ENCODE assay signal across 8 cellular contexts in the genomic region with DNA sequence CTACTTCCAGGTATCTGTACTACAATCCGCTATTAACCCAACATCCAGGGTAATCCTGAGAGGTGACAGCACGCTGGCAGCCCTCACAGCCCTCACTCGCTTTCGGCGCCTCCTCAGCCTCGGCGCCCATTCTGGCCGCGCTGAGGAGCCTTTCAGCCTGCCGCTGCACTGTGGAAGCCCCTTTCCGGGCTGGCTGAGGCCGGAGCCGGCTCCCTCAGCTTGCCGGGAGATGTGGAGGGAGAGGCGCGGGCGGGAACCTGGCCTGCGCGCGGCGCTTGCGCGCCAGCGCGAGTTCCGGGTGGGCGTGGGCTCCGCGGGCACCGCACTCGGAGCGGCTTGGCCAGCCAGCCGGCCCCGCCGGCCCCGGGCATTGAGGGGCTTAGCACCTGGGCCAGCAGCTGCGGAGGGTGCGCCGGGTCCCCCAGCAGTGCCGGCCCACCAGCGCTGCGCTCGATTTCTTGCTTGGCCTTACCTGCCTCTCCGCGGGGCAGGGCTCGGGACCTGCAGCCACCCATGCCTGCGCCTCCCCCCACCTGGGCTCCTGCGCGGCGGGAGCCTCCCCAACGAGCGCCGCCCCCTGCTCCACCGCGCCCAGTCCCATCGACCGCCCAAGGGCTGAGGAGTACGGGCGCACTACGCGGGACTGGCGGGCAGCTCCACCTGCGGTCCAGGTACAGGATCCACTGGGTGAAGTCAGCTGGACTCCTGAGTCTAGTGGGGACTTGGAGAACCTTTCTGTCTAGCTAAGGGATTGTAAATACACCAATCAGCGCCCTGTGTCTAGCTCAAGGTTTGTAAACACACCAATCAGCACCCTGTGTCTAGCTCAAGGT.
DNase-seq lines count a peak whose midpoint lies in the region; ATAC-seq, FAIRE-seq and TF ChIP-seq lines count a peak whose summit lies in the region.

No MANE protein-coding gene starts in this region.

- peak overlapping the region; percentile 57 for H3K4me2 ChIP-seq in keratinocyte (ENCODE audit: control insufficient read depth, extremely low read depth, insufficient read depth, low read depth, low read length)

- no peaks in the 10 kb centered on the region for H3K9me1 ChIP-seq in keratinocyte (ENCODE audit: control insufficient read depth, extremely low read depth, insufficient read depth, low read length)

- ATAC-seq in HG02763 (IDR thresholded peaks at IDR 0.05; ENCODE audit: unreplicated experiment) (peak; percentile 46), HG03139 (IDR thresholded peaks at IDR 0.05; ENCODE audit: unreplicated experiment) (no peak)
- peak; percentile 82 for ATAC-seq in stimulated activated naive CD8-positive, alpha-beta T cell treated with anti-CD3 and anti-CD28 coated beads, Interleukin-15, amount 100 ng/mL, for 72 hours

- H3K9me3 ChIP-seq in keratinocyte (ENCODE audit: control insufficient read depth, low read depth, low read length) (no peaks in the 10 kb centered on the region), MG63 (no peaks in the 10 kb centered on the region)

- no peak overlapping the region for H3K27ac ChIP-seq in keratinocyte (ENCODE audit: control insufficient read depth, insufficient read depth, low read length)

- no peaks in the 10 kb centered on the region for H3K9me3 Mint-ChIP-seq in activated naive CD8-positive, alpha-beta T cell (ENCODE audit: low read depth)
- H3K9me3 Mint-ChIP-seq in stimulated activated naive CD8-positive, alpha-beta T cell treated with anti-CD3 and anti-CD28 coated beads, Interleukin-15, amount 100 ng/mL, for 72 hours: peaks cover 0 to 3% of the 10 kb centered on the region in 2 donors

- H2AFZ ChIP-seq in keratinocyte (ENCODE audit: control insufficient read depth, low read length): peak overlapping the region; percentile 75

- peak overlapping the region; percentile 34 for H3K4me3 ChIP-seq in AG09309 (ENCODE audit: control insufficient read depth, low read depth, low read length)
- H3K4me3 ChIP-seq in keratinocyte (ENCODE audit: control insufficient read depth in 2 of 3, extremely low read depth in 1 of 3, insufficient read depth in 2 of 3, low read depth in 1 of 3, low read length in 3 of 3): peak overlapping the region; percentile 58 to 64 (median 62)
- no peak overlapping the region for H3K4me3 ChIP-seq in MG63

- peak overlapping the region; percentile 43 for H3K9ac ChIP-seq in keratinocyte (ENCODE audit: control insufficient read depth, extremely low read depth, insufficient read depth, low read length)

- dilution Hi-C loops in keratinocyte (cut with MboI; ENCODE audit: extremely low pct_ligation_motif_present, low sequenced_read_pairs): no loop called here

- H3K27ac Mint-ChIP-seq in activated naive CD8-positive, alpha-beta T cell: no peak overlapping the region
- H3K27ac Mint-ChIP-seq in stimulated activated naive CD8-positive, alpha-beta T cell treated with anti-CD3 and anti-CD28 coated beads, Interleukin-15, amount 100 ng/mL, for 72 hours: no peak overlapping the region

- no peaks in the 10 kb centered on the region for H3K27me3 Mint-ChIP-seq in activated naive CD8-positive, alpha-beta T cell
- H3K27me3 Mint-ChIP-seq in stimulated activated naive CD8-positive, alpha-beta T cell treated with anti-CD3 and anti-CD28 coated beads, Interleukin-15, amount 100 ng/mL, for 72 hours: no peaks in the 10 kb centered on the region

- TF ChIP-seq CTCF in AG09309 (IDR thresholded peaks at IDR 0.05; ENCODE audit: control insufficient read depth, insufficient read depth, low read depth, low read length, missing control alignments) (no peak), keratinocyte (optimal IDR thresholded peaks at IDR 0.05 in 1 of 3, IDR thresholded peaks at IDR 0.05 in 1 of 3, conservative IDR thresholded peaks at IDR 0.05 in 1 of 3; ENCODE audit: extremely low read depth in 1 of 3, insufficient read depth in 2 of 3, low read length in 3 of 3) (no peak)

- no peaks in the 10 kb centered on the region for H4K20me1 ChIP-seq in keratinocyte (ENCODE audit: control insufficient read depth, extremely low read depth, insufficient read depth, low read length)

- no peaks in the 10 kb centered on the region for H3K36me3 Mint-ChIP-seq in activated naive CD8-positive, alpha-beta T cell

- DNase-seq in AG09309 (ENCODE audit: low read depth) (no peak), keratinocyte (ENCODE audit: low read depth, low spot score) (no peak), MG63 (no peak), SKM-1 treated with dmso at 0.1 percent for 144 hours (lab: John Stamatoyannopoulos, UW; ENCODE audit: unreplicated experiment) (no peak)
- peak; percentile 28 to 45 for DNase-seq in stimulated activated naive CD8-positive, alpha-beta T cell treated with anti-CD3 and anti-CD28 coated beads, Interleukin-15, amount 100 ng/mL, for 72 hours

- H3K4me1 Mint-ChIP-seq in activated naive CD8-positive, alpha-beta T cell (ENCODE audit: low read depth): peaks cover 2% of the 10 kb centered on the region
- H3K4me1 Mint-ChIP-seq in stimulated activated naive CD8-positive, alpha-beta T cell treated with anti-CD3 and anti-CD28 coated beads, Interleukin-15, amount 100 ng/mL, for 72 hours: peaks cover 10% of the 10 kb centered on the region

- peak overlapping the region; percentile 77 for H3K4me3 Mint-ChIP-seq in activated naive CD8-positive, alpha-beta T cell
- H3K4me3 Mint-ChIP-seq in stimulated activated naive CD8-positive, alpha-beta T cell treated with anti-CD3 and anti-CD28 coated beads, Interleukin-15, amount 100 ng/mL, for 72 hours: peak overlapping the region; percentile 79 to 85

- H3K79me2 ChIP-seq in keratinocyte (ENCODE audit: control insufficient read depth, insufficient read depth, low read length): no peaks in the 10 kb centered on the region

- FAIRE-seq in keratinocyte (lab: Jason Lieb, UNC): no peak

- H3K36me3 ChIP-seq in keratinocyte (ENCODE audit: control insufficient read depth in 2 of 2, extremely low read depth in 1 of 2, insufficient read depth in 2 of 2, low read length in 2 of 2): no peaks in the 10 kb centered on the region
- H3K36me3 ChIP-seq in MG63: no peaks in the 10 kb centered on the region

- H3K4me1 ChIP-seq in keratinocyte (ENCODE audit: control insufficient read depth, extremely low read depth, insufficient read depth, low read length): no peaks in the 10 kb centered on the region

- H3K27me3 ChIP-seq in keratinocyte (ENCODE audit: control insufficient read depth, extremely low read depth, insufficient read depth, low read length) (no peaks in the 10 kb centered on the region), MG63 (no peaks in the 10 kb centered on the region)

Comparison
In these comparisons a context has a peak if more than half of its experiments do, and no peak if none do; other contexts are left out.
1. DNase-seq: peak in stimulated activated naive CD8-positive, alpha-beta T cell treated with anti-CD3 and anti-CD28 coated beads, Interleukin-15, amount 100 ng/mL, for 72 hours (2 of 2); none in AG09309 (single experiment), keratinocyte (single experiment), MG63 (single experiment) and SKM-1 treated with dmso at 0.1 percent for 144 hours (single experiment).